23 cellular contexts compared by ENCODE assay signal in genomic region chr5:9405196-9405754, GRCh38.
DNase-seq lines count a peak whose midpoint lies in the region; ATAC-seq, FAIRE-seq and TF ChIP-seq lines count a peak whose summit lies in the region.
"Had no signal": no experiment of that assay in that cellular context is flagged by ENCODE, and none has a peak within 500 bp of the region (broad histone marks: within the 10 kb centered on the region; RNA-seq: fewer than 3 reads in every experiment).

No MANE protein-coding gene starts in this region.

- no peak for DNase-seq in HepG2 (ENCODE audit: low spot score)
- no peak for DNase-seq in NCI-H345 (lab: John Stamatoyannopoulos, UW)
- no peak for DNase-seq in hepatocyte (ENCODE audit: low spot score)
- no peak for DNase-seq in medulla oblongata (ENCODE audit: extremely low spot score)
- DNase-seq: activated naive CD4-positive, alpha-beta T cell; CD4-positive, CD25-positive, alpha-beta regulatory T cell; DMS79 treated with DMSO at 0.1 percent for 48 hours; erythroblast; glutamatergic neuron; islet precursor cell; mesendoderm; MM.1S; NCI-H2081; NCI-H69; PC-9; substantia nigra had no signal

- H3K9ac ChIP-seq in liver (ENCODE audit: low read depth in 1 of 2, low read length in 2 of 2): no peak overlapping the region
- H3K9ac ChIP-seq in HepG2 (ENCODE audit: insufficient read depth, low read depth, low read length): no peak overlapping the region

- H3K4me3 ChIP-seq in liver (ENCODE audit: low read depth in 1 of 3, low read length in 3 of 3): no peak overlapping the region
- H3K4me3 ChIP-seq in HepG2 (replicated peaks in 1 of 3; ENCODE audit: insufficient read depth in 1 of 3, low read depth in 2 of 3, low read length in 3 of 3): no peak overlapping the region
- no peak overlapping the region for H3K4me3 ChIP-seq in hepatocyte
- H3K4me3 ChIP-seq: coronary artery, PC-9 had no signal

- in situ Hi-C loops in HepG2 (cut with HindIII; ENCODE audit: extremely low pct_ligation_motif_present, low pct_unique_long_range_greater_than_20kb): no loop called here

- no peak for TF ChIP-seq RAD21 in liver (IDR thresholded peaks at IDR 0.05)
- no peak for TF ChIP-seq RAD21 in HepG2 (CRISPR knock-in tag; IDR thresholded peaks at IDR 0.05)

- no peak for FAIRE-seq in HepG2 (lab: Jason Lieb, UNC)
- FAIRE-seq: A204.1, astrocyte had no signal

- POLR2A ChIA-PET in HepG2 (lab: Yijun Ruan, JAX): no interaction called here

- H3K4me2 ChIP-seq in HepG2 (ENCODE audit: low read depth, low read length) (no peak overlapping the region), hepatocyte (no peak overlapping the region)
- H3K4me2 ChIP-seq: PC-9 had no signal

- no peaks in the 10 kb centered on the region for H3K9me2 ChIP-seq in hepatocyte (replicated peaks; ENCODE audit: insufficient read depth)

- H3K79me2 ChIP-seq in HepG2 (ENCODE audit: insufficient read depth, low read length): no peaks in the 10 kb centered on the region
- no peaks in the 10 kb centered on the region for H3K79me2 ChIP-seq in hepatocyte

- no peak for TF ChIP-seq CTCF in liver (IDR thresholded peaks at IDR 0.05; ENCODE audit: low read depth, low read length, missing input control)
- TF ChIP-seq CTCF in HepG2 (CRISPR knock-in tag; IDR thresholded peaks at IDR 0.05): no peak
- TF ChIP-seq CTCF in hepatocyte (IDR thresholded peaks at IDR 0.05; ENCODE audit: poor library complexity): no peak

- H3K9me3 ChIP-seq in liver (ENCODE audit: control insufficient read depth in 4 of 4, low read length in 3 of 4) (no peaks in the 10 kb centered on the region), HepG2 (ENCODE audit: low read length) (no peaks in the 10 kb centered on the region), hepatocyte (ENCODE audit: low read depth) (no peaks in the 10 kb centered on the region)

- TF ChIP-seq POLR2A in HepG2 (IDR thresholded peaks at IDR 0.05; ENCODE audit: insufficient read depth in 1 of 2, low read depth in 2 of 2, low read length in 2 of 2): no peak

- H3K27ac ChIP-seq in liver (ENCODE audit: low read depth in 1 of 2, low read length in 2 of 2) (no peak overlapping the region), HepG2 (ENCODE audit: extremely low read length, insufficient read depth, low read length) (no peak overlapping the region), hepatocyte (no peak overlapping the region)
- H3K27ac ChIP-seq: coronary artery, PC-9 had no signal

- WGBS in liver: 93% methylated on average over 1 of the region's 1 CpG
- 20% methylated on average over 1 of the region's 1 CpG for WGBS in HepG2 (ENCODE audit: low lambda C conversion rate)
- WGBS in hepatocyte (ENCODE audit: low lambda C conversion rate, missing lambda C conversion rate): 91% methylated on average over 1 of the region's 1 CpG

- ATAC-seq in HepG2 (no peak), HG02588 (IDR thresholded peaks at IDR 0.05; ENCODE audit: unreplicated experiment) (peak; percentile 80), HG03159 (IDR thresholded peaks at IDR 0.05; ENCODE audit: unreplicated experiment) (peak; percentile 63), GM19452 (IDR thresholded peaks at IDR 0.05; ENCODE audit: unreplicated experiment) (no peak)

- BruUV-seq in HepG2 (replicated peaks; lab: Mats Ljungman, UMichigan): no TSS peak

- intact Hi-C loops in HepG2 (cut with micrococcal nuclease; ENCODE audit: unreplicated experiment): no loop called here

- H3K36me3 ChIP-seq in liver (ENCODE audit: control insufficient read depth in 4 of 4, insufficient read depth in 3 of 4, low read depth in 1 of 4, low read length in 3 of 4) (no peaks in the 10 kb centered on the region), HepG2 (replicated peaks in 1 of 2; ENCODE audit: control insufficient read depth in 1 of 2, insufficient read depth in 2 of 2, low read length in 2 of 2) (no peaks in the 10 kb centered on the region), hepatocyte (replicated peaks; ENCODE audit: insufficient read depth, low read depth) (no peaks in the 10 kb centered on the region)

- peaks cover 3 to 63% (median 42%) of the 10 kb centered on the region in 4 donors for H3K4me1 ChIP-seq in liver (ENCODE audit: control insufficient read depth in 4 of 4, insufficient read depth in 4 of 4, low read length in 3 of 4)
- no peaks in the 10 kb centered on the region for H3K4me1 ChIP-seq in HepG2 (ENCODE audit: insufficient read depth, low read length)
- H3K4me1 ChIP-seq in hepatocyte (ENCODE audit: insufficient read depth): no peaks in the 10 kb centered on the region

- TF ChIP-seq EP300 in HepG2 (IDR thresholded peaks at IDR 0.05; ENCODE audit: low read depth in 2 of 2, low read length in 2 of 2) (no peak), HepG2 (CRISPR knock-in tag; IDR thresholded peaks at IDR 0.05; ENCODE audit: borderline replicate concordance) (no peak)

- CTCF ChIA-PET in HepG2 (lab: Yijun Ruan, JAX; ENCODE audit: low intra/inter-chr PET ratio, low total read pairs): no interaction called here

- H2AFZ ChIP-seq in HepG2 (ENCODE audit: low read length) (no peak overlapping the region), hepatocyte (no peak overlapping the region)
- H2AFZ ChIP-seq: PC-9 had no signal

- H3K27me3 ChIP-seq in liver (ENCODE audit: control insufficient read depth in 4 of 4, insufficient read depth in 4 of 4, low read length in 3 of 4) (no peaks in the 10 kb centered on the region), HepG2 (ENCODE audit: control insufficient read depth in 1 of 2, insufficient read depth in 2 of 2, low read length in 2 of 2) (no peaks in the 10 kb centered on the region), hepatocyte (no peaks in the 10 kb centered on the region)

- no peaks in the 10 kb centered on the region for H4K20me1 ChIP-seq in HepG2 (ENCODE audit: insufficient read depth, low read length)
- no peaks in the 10 kb centered on the region for H4K20me1 ChIP-seq in hepatocyte (ENCODE audit: insufficient read depth, poor library complexity, severe bottlenecking)

TF ChIP-seq in liver, 16 proteins besides CTCF, POLR2A, EP300 and RAD21 (continues in another document):
- TF ChIP-seq REST (IDR thresholded peaks at IDR 0.05): no peak
- TF ChIP-seq FOXA2 (IDR thresholded peaks at IDR 0.05): no peak

TF ChIP-seq in HepG2, 621 proteins besides CTCF, POLR2A, EP300 and RAD21:
- TF ChIP-seq EHMT2 (IDR thresholded peaks at IDR 0.05; ENCODE audit: borderline replicate concordance, low read depth, low read length) (no peak), MYNN (CRISPR knock-in tag; IDR thresholded peaks at IDR 0.05; ENCODE audit: low read depth) (no peak), MEIS1 (CRISPR knock-in tag; IDR thresholded peaks at IDR 0.05; ENCODE audit: borderline replicate concordance) (no peak), NCOA5 (CRISPR knock-in tag; IDR thresholded peaks at IDR 0.05) (no peak), MAF1 (CRISPR knock-in tag; IDR thresholded peaks at IDR 0.05; ENCODE audit: borderline replicate concordance) (no peak), ZNF766 (CRISPR knock-in tag; IDR thresholded peaks at IDR 0.05; ENCODE audit: borderline replicate concordance) (no peak), XRCC5 (optimal IDR thresholded peaks at IDR 0.05; ENCODE audit: low read length) (no peak), NAIF1 (CRISPR knock-in tag; IDR thresholded peaks at IDR 0.05; ENCODE audit: borderline replicate concordance) (no peak), NCOA1 (CRISPR knock-in tag; IDR thresholded peaks at IDR 0.05) (no peak), U2AF2 (IDR thresholded peaks at IDR 0.05; ENCODE audit: low read depth, low read length) (no peak), MEF2D (CRISPR knock-in tag; IDR thresholded peaks at IDR 0.05) (no peak), PHF5A (CRISPR knock-in tag; IDR thresholded peaks at IDR 0.05; ENCODE audit: low read depth, unreplicated experiment) (no peak), KDM4B (CRISPR knock-in tag; IDR thresholded peaks at IDR 0.05) (no peak), ZBTB38 (CRISPR knock-in tag; IDR thresholded peaks at IDR 0.05) (no peak), SP1 (IDR thresholded peaks at IDR 0.05) (no peak), SP1 (CRISPR knock-in tag; IDR thresholded peaks at IDR 0.05) (no peak), BRCA1 (CRISPR knock-in tag; IDR thresholded peaks at IDR 0.05) (no peak), ZNF292 (CRISPR knock-in tag; IDR thresholded peaks at IDR 0.05; ENCODE audit: borderline replicate concordance, low read depth) (no peak), ZNF567 (CRISPR knock-in tag; IDR thresholded peaks at IDR 0.05; ENCODE audit: borderline replicate concordance) (no peak)
- TF ChIP-seq, protein P1, sequence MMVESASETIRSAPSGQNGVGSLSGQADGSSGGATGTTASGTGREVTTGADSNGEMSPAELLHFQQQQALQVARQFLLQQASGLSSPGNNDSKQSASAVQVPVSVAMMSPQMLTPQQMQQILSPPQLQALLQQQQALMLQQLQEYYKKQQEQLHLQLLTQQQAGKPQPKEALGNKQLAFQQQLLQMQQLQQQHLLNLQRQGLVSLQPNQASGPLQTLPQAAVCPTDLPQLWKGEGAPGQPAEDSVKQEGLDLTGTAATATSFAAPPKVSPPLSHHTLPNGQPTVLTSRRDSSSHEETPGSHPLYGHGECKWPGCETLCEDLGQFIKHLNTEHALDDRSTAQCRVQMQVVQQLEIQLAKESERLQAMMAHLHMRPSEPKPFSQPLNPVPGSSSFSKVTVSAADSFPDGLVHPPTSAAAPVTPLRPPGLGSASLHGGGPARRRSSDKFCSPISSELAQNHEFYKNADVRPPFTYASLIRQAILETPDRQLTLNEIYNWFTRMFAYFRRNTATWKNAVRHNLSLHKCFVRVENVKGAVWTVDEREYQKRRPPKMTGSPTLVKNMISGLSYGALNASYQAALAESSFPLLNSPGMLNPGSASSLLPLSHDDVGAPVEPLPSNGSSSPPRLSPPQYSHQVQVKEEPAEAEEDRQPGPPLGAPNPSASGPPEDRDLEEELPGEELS (CRISPR knock-in tag; IDR thresholded peaks at IDR 0.05): no peak
TF ChIP-seq in HepG2: peak in this region for 0.

Comparison
In these comparisons a context has a peak if more than half of its experiments do, and no peak if none do; other contexts are left out.
1. ATAC-seq: peak in HG02588 (single experiment) and HG03159 (single experiment); none in HepG2 (single experiment) and GM19452 (single experiment).